ENCODE assay signal across 1 cellular context in the genomic region with DNA sequence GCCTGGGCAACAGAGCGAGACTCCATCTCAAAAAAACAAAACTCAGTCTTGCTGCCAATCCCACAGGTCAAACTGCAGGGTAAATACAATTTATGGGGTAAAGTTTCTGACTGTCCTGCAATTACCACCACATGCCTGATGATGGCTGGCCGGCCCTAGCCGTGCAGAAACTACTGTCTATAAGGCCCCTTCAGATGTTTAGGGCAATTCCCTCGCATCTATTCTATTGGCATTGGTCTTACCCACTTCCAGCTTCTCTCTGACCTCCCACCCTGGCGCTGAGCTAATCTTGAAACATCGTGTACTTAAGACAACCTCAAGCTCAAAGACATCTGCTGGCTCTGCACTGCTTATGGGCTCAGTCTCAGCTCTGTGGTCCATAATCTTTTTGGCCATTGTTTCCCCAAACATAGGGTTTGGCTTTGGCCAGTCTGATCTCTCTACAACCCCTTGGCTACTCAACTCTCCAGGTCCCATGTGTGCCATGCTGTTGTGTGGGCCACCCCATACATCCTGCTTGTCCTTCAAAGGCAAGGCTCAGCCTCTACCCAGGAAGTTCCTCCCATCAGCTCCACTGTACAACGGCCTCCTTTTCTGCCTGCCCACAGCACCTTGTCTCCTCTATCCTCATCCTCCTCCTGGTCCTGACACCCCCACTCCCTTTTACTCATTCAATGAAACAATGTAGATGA.
TF ChIP-seq lines count a peak whose summit lies in the region.

No MANE protein-coding gene starts in this region.

TF ChIP-seq in IMR-90, 13 proteins besides CTCF, POLR2A, EP300 and RAD21 (continued from another document):
- TF ChIP-seq MXI1 (IDR thresholded peaks at IDR 0.05; ENCODE audit: borderline replicate concordance, low read depth, low read length) (no peak), BHLHE40 (IDR thresholded peaks at IDR 0.05; ENCODE audit: low read depth, low read length) (no peak), FOS (IDR thresholded peaks at IDR 0.05; ENCODE audit: low read depth, low read length) (no peak), RFX5 (IDR thresholded peaks at IDR 0.05; ENCODE audit: low read depth, low read length) (no peak), CHD1 (IDR thresholded peaks at IDR 0.05; ENCODE audit: low read depth, low read length) (no peak), SMC3 (IDR thresholded peaks at IDR 0.05; ENCODE audit: low read depth, low read length) (no peak), MAZ (IDR thresholded peaks at IDR 0.05; ENCODE audit: borderline replicate concordance, low read depth, low read length) (no peak), CEBPB (IDR thresholded peaks at IDR 0.05; ENCODE audit: low read depth, low read length) (no peak), MAFK (IDR thresholded peaks at IDR 0.05; ENCODE audit: low read depth, low read length) (no peak), NFE2L2 (IDR thresholded peaks at IDR 0.05; ENCODE audit: low read depth, low read length) (no peak)
